1 cellular context compared by ENCODE assay signal in the genomic region with DNA sequence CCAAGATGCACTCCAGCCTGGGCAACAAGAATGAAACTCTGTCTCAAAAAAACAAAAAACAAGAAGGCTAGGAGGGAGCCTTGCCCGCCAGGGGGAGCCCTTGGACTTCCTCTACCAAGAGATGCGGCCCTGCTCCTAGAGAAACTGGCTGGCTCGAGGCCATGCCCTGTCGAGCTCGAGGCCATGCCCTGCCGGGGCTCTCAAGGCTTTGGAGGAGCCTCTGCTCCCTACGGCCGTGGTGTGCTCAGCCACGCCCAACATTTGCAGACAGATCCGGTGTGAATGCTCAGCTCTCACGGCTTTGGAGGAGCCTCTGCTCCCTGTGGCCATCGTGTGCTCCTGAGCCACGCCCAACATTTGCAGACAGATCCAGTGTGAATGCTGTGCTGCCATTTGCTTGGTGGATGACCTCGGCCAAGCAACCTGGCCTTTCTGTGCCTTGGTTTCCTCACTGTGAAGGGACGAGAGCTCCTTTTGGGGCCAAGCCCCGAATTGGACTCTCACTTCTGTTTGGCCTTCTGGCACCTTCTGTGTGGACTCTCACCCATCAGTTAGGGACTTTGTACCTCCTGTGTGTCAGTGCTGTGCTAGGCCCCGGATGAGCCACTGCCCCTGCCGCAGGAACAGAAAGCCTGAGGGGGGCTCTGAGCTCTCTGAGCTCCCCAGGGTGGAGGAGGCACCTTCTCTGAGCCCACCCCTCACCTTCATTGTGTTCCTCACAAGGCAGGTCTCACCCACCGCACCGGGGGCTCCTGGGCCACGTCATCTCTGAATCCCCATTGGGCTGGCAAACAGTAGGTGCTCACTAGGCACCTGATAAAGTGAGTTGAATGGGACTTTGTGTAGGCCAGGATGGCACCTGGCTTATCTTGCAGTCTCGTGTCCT.
A peak's percentile ranks its signal among the peaks of the same experiment; 100 is the strongest.
TF ChIP-seq lines count a peak whose summit lies in the region.

No MANE protein-coding gene starts in this region.

TF ChIP-seq in HepG2, 621 proteins besides CTCF, POLR2A, EP300 and RAD21 (continued from another document and continues in another):
- TF ChIP-seq STAG1 (CRISPR knock-in tag; IDR thresholded peaks at IDR 0.05) (peak; percentile 91), DNMT1 (CRISPR knock-in tag; IDR thresholded peaks at IDR 0.05) (peak; percentile 78; the same call in 1 of the 2 replicates), KDM3A (CRISPR knock-in tag; IDR thresholded peaks at IDR 0.05; ENCODE audit: low read depth) (peak; percentile 68; the same call in 1 of the 2 replicates), GABPB1 (CRISPR knock-in tag; IDR thresholded peaks at IDR 0.05) (peak; percentile 65; the same call in 1 of the 2 replicates), ZMYM2 (CRISPR knock-in tag; IDR thresholded peaks at IDR 0.05) (peak; percentile 87), SAFB2 (CRISPR knock-in tag; IDR thresholded peaks at IDR 0.05; ENCODE audit: borderline replicate concordance, low read depth) (peak; percentile 71; the same call in 1 of the 2 replicates), TOPORS (CRISPR knock-in tag; IDR thresholded peaks at IDR 0.05) (no peak), SAP130 (CRISPR knock-in tag; IDR thresholded peaks at IDR 0.05; ENCODE audit: low read depth) (peak; percentile 50), RFXANK (CRISPR knock-in tag; IDR thresholded peaks at IDR 0.05) (0 out of 2 replicates have a peak, but pooled peaks have one; percentile 74), ZNF12 (CRISPR knock-in tag; IDR thresholded peaks at IDR 0.05) (no peak), KLF11 (CRISPR knock-in tag; IDR thresholded peaks at IDR 0.05) (peak; percentile 54; the same call in 1 of the 2 replicates), ZNF558 (CRISPR knock-in tag; IDR thresholded peaks at IDR 0.05; ENCODE audit: borderline replicate concordance) (0 out of 2 replicates have a peak, but pooled peaks have one; percentile 28), ZNF17 (CRISPR knock-in tag; IDR thresholded peaks at IDR 0.05) (no peak), SP140L (CRISPR knock-in tag; IDR thresholded peaks at IDR 0.05; ENCODE audit: borderline replicate concordance) (no peak), ZFX (CRISPR knock-in tag; IDR thresholded peaks at IDR 0.05; ENCODE audit: low read depth) (peak; percentile 90), ZFP90 (CRISPR knock-in tag; IDR thresholded peaks at IDR 0.05; ENCODE audit: borderline replicate concordance) (0 out of 2 replicates have a peak, but pooled peaks have one; percentile 43), MXI1 (IDR thresholded peaks at IDR 0.05; ENCODE audit: borderline replicate concordance, low read depth, low read length) (peak; percentile 52; the same call in 1 of the 3 replicates), ZKSCAN8 (CRISPR knock-in tag; IDR thresholded peaks at IDR 0.05; ENCODE audit: borderline replicate concordance) (0 out of 2 replicates have a peak, but pooled peaks have one; percentile 57), ZNF792 (CRISPR knock-in tag; IDR thresholded peaks at IDR 0.05) (peak; percentile 79; the same call in 1 of the 2 replicates), DMAP1 (CRISPR knock-in tag; IDR thresholded peaks at IDR 0.05) (no peak), SPEN (CRISPR knock-in tag; IDR thresholded peaks at IDR 0.05; ENCODE audit: low read depth) (peak; percentile 58; the same call in 1 of the 2 replicates), RNF2 (conservative IDR thresholded peaks at IDR 0.05; ENCODE audit: low read depth) (peak; percentile 91)
- TF ChIP-seq, protein P1, sequence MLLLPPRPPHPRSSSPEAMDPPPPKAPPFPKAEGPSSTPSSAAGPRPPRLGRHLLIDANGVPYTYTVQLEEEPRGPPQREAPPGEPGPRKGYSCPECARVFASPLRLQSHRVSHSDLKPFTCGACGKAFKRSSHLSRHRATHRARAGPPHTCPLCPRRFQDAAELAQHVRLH (CRISPR knock-in tag; IDR thresholded peaks at IDR 0.05; ENCODE audit: borderline replicate concordance, low read depth), result peak; percentile 87; the same call in 1 of the 2 replicates
- TF ChIP-seq, protein P2, sequence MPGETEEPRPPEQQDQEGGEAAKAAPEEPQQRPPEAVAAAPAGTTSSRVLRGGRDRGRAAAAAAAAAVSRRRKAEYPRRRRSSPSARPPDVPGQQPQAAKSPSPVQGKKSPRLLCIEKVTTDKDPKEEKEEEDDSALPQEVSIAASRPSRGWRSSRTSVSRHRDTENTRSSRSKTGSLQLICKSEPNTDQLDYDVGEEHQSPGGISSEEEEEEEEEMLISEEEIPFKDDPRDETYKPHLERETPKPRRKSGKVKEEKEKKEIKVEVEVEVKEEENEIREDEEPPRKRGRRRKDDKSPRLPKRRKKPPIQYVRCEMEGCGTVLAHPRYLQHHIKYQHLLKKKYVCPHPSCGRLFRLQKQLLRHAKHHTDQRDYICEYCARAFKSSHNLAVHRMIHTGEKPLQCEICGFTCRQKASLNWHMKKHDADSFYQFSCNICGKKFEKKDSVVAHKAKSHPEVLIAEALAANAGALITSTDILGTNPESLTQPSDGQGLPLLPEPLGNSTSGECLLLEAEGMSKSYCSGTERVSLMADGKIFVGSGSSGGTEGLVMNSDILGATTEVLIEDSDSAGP (CRISPR knock-in tag; IDR thresholded peaks at IDR 0.05; ENCODE audit: borderline replicate concordance), result peak; percentile 56; the same call in 1 of the 2 replicates
- TF ChIP-seq, protein P3, sequence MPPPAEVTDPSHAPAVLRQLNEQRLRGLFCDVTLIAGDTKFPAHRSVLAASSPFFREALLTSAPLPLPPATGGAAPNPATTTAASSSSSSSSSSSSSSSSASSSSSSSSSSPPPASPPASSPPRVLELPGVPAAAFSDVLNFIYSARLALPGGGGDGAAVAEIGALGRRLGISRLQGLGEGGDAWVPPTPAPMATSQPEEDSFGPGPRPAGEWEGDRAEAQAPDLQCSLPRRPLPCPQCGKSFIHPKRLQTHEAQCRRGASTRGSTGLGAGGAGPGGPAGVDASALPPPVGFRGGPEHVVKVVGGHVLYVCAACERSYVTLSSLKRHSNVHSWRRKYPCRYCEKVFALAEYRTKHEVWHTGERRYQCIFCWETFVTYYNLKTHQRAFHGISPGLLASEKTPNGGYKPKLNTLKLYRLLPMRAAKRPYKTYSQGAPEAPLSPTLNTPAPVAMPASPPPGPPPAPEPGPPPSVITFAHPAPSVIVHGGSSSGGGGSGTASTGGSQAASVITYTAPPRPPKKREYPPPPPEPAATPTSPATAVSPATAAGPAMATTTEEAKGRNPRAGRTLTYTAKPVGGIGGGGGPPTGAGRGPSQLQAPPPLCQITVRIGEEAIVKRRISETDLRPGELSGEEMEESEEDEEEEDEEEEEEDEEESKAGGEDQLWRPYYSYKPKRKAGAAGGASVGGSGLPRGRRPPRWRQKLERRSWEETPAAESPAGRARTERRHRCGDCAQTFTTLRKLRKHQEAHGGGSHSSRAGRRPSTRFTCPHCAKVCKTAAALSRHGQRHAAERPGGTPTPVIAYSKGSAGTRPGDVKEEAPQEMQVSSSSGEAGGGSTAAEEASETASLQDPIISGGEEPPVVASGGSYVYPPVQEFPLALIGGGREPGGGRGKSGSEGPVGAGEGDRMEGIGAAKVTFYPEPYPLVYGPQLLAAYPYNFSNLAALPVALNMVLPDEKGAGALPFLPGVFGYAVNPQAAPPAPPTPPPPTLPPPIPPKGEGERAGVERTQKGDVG (CRISPR knock-in tag; IDR thresholded peaks at IDR 0.05; ENCODE audit: borderline replicate concordance), result no peak
- TF ChIP-seq, protein P4, sequence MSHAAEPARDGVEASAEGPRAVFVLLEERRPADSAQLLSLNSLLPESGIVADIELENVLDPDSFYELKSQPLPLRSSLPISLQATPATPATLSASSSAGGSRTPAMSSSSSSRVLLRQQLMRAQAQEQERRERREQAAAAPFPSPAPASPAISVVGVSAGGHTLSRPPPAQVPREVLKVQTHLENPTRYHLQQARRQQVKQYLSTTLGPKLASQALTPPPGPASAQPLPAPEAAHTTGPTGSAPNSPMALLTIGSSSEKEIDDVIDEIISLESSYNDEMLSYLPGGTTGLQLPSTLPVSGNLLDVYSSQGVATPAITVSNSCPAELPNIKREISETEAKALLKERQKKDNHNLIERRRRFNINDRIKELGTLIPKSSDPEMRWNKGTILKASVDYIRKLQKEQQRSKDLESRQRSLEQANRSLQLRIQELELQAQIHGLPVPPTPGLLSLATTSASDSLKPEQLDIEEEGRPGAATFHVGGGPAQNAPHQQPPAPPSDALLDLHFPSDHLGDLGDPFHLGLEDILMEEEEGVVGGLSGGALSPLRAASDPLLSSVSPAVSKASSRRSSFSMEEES (CRISPR knock-in tag; IDR thresholded peaks at IDR 0.05), result peak; percentile 56; the same call in 1 of the 2 replicates
- TF ChIP-seq, protein P5, sequence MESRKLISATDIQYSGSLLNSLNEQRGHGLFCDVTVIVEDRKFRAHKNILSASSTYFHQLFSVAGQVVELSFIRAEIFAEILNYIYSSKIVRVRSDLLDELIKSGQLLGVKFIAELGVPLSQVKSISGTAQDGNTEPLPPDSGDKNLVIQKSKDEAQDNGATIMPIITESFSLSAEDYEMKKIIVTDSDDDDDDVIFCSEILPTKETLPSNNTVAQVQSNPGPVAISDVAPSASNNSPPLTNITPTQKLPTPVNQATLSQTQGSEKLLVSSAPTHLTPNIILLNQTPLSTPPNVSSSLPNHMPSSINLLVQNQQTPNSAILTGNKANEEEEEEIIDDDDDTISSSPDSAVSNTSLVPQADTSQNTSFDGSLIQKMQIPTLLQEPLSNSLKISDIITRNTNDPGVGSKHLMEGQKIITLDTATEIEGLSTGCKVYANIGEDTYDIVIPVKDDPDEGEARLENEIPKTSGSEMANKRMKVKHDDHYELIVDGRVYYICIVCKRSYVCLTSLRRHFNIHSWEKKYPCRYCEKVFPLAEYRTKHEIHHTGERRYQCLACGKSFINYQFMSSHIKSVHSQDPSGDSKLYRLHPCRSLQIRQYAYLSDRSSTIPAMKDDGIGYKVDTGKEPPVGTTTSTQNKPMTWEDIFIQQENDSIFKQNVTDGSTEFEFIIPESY (CRISPR knock-in tag; IDR thresholded peaks at IDR 0.05), result peak; percentile 23; the same call in 1 of the 2 replicates
- TF ChIP-seq, protein P6, sequence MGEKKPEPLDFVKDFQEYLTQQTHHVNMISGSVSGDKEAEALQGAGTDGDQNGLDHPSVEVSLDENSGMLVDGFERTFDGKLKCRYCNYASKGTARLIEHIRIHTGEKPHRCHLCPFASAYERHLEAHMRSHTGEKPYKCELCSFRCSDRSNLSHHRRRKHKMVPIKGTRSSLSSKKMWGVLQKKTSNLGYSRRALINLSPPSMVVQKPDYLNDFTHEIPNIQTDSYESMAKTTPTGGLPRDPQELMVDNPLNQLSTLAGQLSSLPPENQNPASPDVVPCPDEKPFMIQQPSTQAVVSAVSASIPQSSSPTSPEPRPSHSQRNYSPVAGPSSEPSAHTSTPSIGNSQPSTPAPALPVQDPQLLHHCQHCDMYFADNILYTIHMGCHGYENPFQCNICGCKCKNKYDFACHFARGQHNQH (CRISPR knock-in tag; IDR thresholded peaks at IDR 0.05), result peak; percentile 79
- TF ChIP-seq, protein P7, sequence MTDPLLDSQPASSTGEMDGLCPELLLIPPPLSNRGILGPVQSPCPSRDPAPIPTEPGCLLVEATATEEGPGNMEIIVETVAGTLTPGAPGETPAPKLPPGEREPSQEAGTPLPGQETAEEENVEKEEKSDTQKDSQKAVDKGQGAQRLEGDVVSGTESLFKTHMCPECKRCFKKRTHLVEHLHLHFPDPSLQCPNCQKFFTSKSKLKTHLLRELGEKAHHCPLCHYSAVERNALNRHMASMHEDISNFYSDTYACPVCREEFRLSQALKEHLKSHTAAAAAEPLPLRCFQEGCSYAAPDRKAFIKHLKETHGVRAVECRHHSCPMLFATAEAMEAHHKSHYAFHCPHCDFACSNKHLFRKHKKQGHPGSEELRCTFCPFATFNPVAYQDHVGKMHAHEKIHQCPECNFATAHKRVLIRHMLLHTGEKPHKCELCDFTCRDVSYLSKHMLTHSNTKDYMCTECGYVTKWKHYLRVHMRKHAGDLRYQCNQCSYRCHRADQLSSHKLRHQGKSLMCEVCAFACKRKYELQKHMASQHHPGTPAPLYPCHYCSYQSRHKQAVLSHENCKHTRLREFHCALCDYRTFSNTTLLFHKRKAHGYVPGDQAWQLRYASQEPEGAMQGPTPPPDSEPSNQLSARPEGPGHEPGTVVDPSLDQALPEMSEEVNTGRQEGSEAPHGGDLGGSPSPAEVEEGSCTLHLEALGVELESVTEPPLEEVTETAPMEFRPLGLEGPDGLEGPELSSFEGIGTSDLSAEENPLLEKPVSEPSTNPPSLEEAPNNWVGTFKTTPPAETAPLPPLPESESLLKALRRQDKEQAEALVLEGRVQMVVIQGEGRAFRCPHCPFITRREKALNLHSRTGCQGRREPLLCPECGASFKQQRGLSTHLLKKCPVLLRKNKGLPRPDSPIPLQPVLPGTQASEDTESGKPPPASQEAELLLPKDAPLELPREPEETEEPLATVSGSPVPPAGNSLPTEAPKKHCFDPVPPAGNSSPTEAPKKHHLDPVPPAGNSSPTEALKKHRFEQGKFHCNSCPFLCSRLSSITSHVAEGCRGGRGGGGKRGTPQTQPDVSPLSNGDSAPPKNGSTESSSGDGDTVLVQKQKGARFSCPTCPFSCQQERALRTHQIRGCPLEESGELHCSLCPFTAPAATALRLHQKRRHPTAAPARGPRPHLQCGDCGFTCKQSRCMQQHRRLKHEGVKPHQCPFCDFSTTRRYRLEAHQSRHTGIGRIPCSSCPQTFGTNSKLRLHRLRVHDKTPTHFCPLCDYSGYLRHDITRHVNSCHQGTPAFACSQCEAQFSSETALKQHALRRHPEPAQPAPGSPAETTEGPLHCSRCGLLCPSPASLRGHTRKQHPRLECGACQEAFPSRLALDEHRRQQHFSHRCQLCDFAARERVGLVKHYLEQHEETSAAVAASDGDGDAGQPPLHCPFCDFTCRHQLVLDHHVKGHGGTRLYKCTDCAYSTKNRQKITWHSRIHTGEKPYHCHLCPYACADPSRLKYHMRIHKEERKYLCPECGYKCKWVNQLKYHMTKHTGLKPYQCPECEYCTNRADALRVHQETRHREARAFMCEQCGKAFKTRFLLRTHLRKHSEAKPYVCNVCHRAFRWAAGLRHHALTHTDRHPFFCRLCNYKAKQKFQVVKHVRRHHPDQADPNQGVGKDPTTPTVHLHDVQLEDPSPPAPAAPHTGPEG (CRISPR knock-in tag; IDR thresholded peaks at IDR 0.05), result peak; percentile 61; the same call in 1 of the 2 replicates
- TF ChIP-seq, protein P8, sequence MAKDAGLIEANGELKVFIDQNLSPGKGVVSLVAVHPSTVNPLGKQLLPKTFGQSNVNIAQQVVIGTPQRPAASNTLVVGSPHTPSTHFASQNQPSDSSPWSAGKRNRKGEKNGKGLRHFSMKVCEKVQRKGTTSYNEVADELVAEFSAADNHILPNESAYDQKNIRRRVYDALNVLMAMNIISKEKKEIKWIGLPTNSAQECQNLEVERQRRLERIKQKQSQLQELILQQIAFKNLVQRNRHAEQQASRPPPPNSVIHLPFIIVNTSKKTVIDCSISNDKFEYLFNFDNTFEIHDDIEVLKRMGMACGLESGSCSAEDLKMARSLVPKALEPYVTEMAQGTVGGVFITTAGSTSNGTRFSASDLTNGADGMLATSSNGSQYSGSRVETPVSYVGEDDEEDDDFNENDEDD (CRISPR knock-in tag; IDR thresholded peaks at IDR 0.05; ENCODE audit: borderline replicate concordance), result peak; percentile 87; the same call in 1 of the 2 replicates
